In the genomic region with DNA sequence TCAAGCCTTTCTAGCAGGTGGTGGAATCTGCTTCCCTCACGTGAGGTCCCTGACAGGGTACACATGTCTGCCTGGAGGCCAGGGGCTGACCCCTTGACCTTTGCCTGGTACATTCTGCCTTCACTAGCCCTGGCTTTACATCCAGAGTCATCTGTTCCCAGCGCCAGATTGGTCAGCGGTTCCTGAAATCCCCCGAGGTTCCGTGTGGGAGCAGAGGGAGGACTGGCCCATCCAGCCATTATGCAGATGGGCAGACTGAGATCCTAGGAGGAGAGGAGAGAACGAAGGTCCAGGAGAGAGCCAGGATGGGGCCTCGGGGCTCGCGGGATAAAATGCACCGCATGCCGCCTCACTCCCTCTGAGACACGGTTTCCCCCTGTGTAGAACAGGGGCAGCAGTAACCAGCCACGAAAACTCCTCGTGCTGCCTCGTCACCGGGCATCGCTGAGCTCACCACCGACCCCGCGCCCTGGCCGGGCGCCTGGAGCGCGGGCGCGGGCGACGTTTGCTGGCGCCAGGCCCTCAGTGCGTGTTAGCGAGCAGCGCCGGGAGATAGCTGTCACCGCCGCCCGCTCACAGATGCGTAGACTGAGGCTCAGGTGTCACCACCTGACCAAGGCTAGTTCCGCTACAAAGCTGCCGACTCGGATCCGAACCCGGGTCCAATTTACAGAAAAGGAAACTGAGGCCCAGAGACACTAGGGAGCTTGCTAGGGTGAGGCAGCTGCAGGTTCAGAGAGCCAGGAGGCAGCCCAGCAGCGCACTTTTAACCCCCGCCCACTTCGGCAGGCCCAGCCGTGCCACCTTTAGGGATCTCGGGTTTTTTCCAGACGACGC, we compare ENCODE assay signal across 8 cellular contexts. TPM values are rescaled to one million over a fixed set of nuclear protein-coding genes. Genes with fewer than 3 reads are reported as not detected.
DNase-seq lines count a peak whose midpoint lies in the region; ATAC-seq and TF ChIP-seq lines count a peak whose summit lies in the region.

No MANE protein-coding gene starts in this region.

- POLR2A ChIA-PET in activated CD8-positive, alpha-beta T cell treated with anti-CD3 and anti-CD28 coated beads, Interleukin-2, amount 10 ng/mL, durations not matched to agents 7 days and 5 days (lab: Charles Lee) = no interaction called here

- no peaks in the 10 kb centered on the region for H3K27me3 Mint-ChIP-seq in activated CD8-positive, alpha-beta T cell treated with anti-CD3 and anti-CD28 coated beads, Interleukin-2, amount 10 ng/mL, durations not matched to agents 7 days and 5 days (ENCODE audit: low read depth)

- no peaks in the 10 kb centered on the region for H3K9me3 Mint-ChIP-seq in activated CD8-positive, alpha-beta T cell treated with anti-CD3 and anti-CD28 coated beads, Interleukin-2, amount 10 ng/mL, durations not matched to agents 7 days and 5 days (ENCODE audit: insufficient read depth)

- H3K27me3 ChIP-seq in hepatocyte (no peaks in the 10 kb centered on the region), skeletal muscle tissue (ENCODE audit: control insufficient read depth in 3 of 3, insufficient read depth in 3 of 3, low read length in 3 of 3) (no peaks in the 10 kb centered on the region)

- peak; percentile 36 for DNase-seq in stimulated activated CD4-positive, alpha-beta T cell treated with anti-CD3 and anti-CD28 coated beads, Interleukin-4, amount 100 ng/mL, for 24 hours
- no peak for DNase-seq in stimulated activated CD4-positive, alpha-beta T cell treated with anti-CD3 and anti-CD28 coated beads, Interleukin-12 subunit alpha, Interleukin-12 subunit beta, amount 100 ng/mL, for 4 hours
- no peak for DNase-seq in activated CD8-positive, alpha-beta T cell treated with anti-CD3 and anti-CD28 coated beads, Interleukin-2, amount 10 ng/mL, durations not matched to agents 7 days and 5 days
- peak; percentile 54 for DNase-seq in hepatocyte (ENCODE audit: low spot score)
- no peak for DNase-seq in A172 (ENCODE audit: low spot score)
- DNase-seq in D341Med (ENCODE audit: low spot score) = no peak

- H3K4me3 Mint-ChIP-seq in activated CD8-positive, alpha-beta T cell treated with anti-CD3 and anti-CD28 coated beads, Interleukin-2, amount 10 ng/mL, durations not matched to agents 7 days and 5 days = peak overlapping the region; percentile 90

- no peaks in the 10 kb centered on the region for H3K36me3 ChIP-seq in hepatocyte (replicated peaks; ENCODE audit: insufficient read depth, low read depth)
- peaks cover 0 to 3% (median 0%) of the 10 kb centered on the region in 3 donors for H3K36me3 ChIP-seq in skeletal muscle tissue (ENCODE audit: control insufficient read depth in 3 of 3, insufficient read depth in 3 of 3, low read length in 3 of 3)

- H3K79me2 ChIP-seq in hepatocyte = peaks cover 36% of the 10 kb centered on the region

- peaks cover 59% of the 10 kb centered on the region for H3K4me1 Mint-ChIP-seq in activated CD8-positive, alpha-beta T cell treated with anti-CD3 and anti-CD28 coated beads, Interleukin-2, amount 10 ng/mL, durations not matched to agents 7 days and 5 days (ENCODE audit: low read depth)

- H3K27ac ChIP-seq in hepatocyte = no peak overlapping the region
- H3K27ac ChIP-seq in skeletal muscle tissue (ENCODE audit: low read depth, low read length) = peak overlapping the region; percentile 83

- H3K4me1 ChIP-seq in hepatocyte (ENCODE audit: insufficient read depth) = peaks cover 20% of the 10 kb centered on the region
- peaks cover 63 to 82% (median 71%) of the 10 kb centered on the region in 3 donors for H3K4me1 ChIP-seq in skeletal muscle tissue (ENCODE audit: control insufficient read depth in 3 of 3, insufficient read depth in 3 of 3, low read length in 3 of 3)

- H2AFZ ChIP-seq in hepatocyte = peak overlapping the region; percentile 48

- ATAC-seq in HG03159 (IDR thresholded peaks at IDR 0.05; ENCODE audit: unreplicated experiment) = peak; percentile 10
- peak; percentile 2 for ATAC-seq in activated CD8-positive, alpha-beta T cell treated with anti-CD3 and anti-CD28 coated beads, Interleukin-2, amount 10 ng/mL, durations not matched to agents 7 days and 5 days

- H3K9ac ChIP-seq in skeletal muscle tissue (ENCODE audit: low read depth in 1 of 3, low read length in 3 of 3) = peak overlapping the region; percentile 80 to 88 (median 86)

- peaks cover 14% of the 10 kb centered on the region for H3K36me3 Mint-ChIP-seq in activated CD8-positive, alpha-beta T cell treated with anti-CD3 and anti-CD28 coated beads, Interleukin-2, amount 10 ng/mL, durations not matched to agents 7 days and 5 days (ENCODE audit: low read depth)

- CTCF ChIA-PET in activated CD8-positive, alpha-beta T cell treated with anti-CD3 and anti-CD28 coated beads, Interleukin-2, amount 10 ng/mL, durations not matched to agents 7 days and 5 days (lab: Charles Lee) = interaction anchor here (0.7 to 0.8 kb wide), 3 partner anchors 11 to 184 kb away, joined by 3 to 4 read pairs (median 3); no protein-coding TSS in a partner anchor

- no peaks in the 10 kb centered on the region for H3K9me2 ChIP-seq in hepatocyte (replicated peaks; ENCODE audit: insufficient read depth)

- TF ChIP-seq CTCF in hepatocyte (IDR thresholded peaks at IDR 0.05; ENCODE audit: poor library complexity) = no peak

- H3K27ac Mint-ChIP-seq in activated CD8-positive, alpha-beta T cell treated with anti-CD3 and anti-CD28 coated beads, Interleukin-2, amount 10 ng/mL, durations not matched to agents 7 days and 5 days = peak overlapping the region; percentile 94

- H3K9me3 ChIP-seq in hepatocyte (ENCODE audit: low read depth) (no peaks in the 10 kb centered on the region), skeletal muscle tissue (ENCODE audit: control insufficient read depth in 3 of 3, low read length in 3 of 3) (no peaks in the 10 kb centered on the region)

- H3K4me3 ChIP-seq in hepatocyte (peak overlapping the region; percentile 40), skeletal muscle tissue (ENCODE audit: low read length in 3 of 3) (peak overlapping the region; percentile 77 to 85 (median 77))

- peak overlapping the region; percentile 86 for H3K4me2 ChIP-seq in hepatocyte

- WGBS in hepatocyte (ENCODE audit: low lambda C conversion rate, missing lambda C conversion rate) = 20% methylated on average over 41 of the region's 49 CpGs

- H4K20me1 ChIP-seq in hepatocyte (ENCODE audit: insufficient read depth, poor library complexity, severe bottlenecking) = peaks cover 13% of the 10 kb centered on the region

RNA-seq across cellular contexts. Expression of gene MAP2K3, which starts 0.8 kb away (rescaled TPM):
- 10 to 100 TPM; 57.4 to 57.8 TPM for total RNA-seq in activated CD8-positive, alpha-beta T cell treated with anti-CD3 and anti-CD28 coated beads, Interleukin-2, amount 10 ng/mL, durations not matched to agents 7 days and 5 days
- total RNA-seq in hepatocyte (16.1 and 21.8 TPM in 2 replicates), skeletal muscle tissue (11.5 TPM)
- polyA plus RNA-seq in hepatocyte = 58.4 and 62.4 TPM in 2 replicates
- 12.1 and 16.8 TPM in 2 replicates for total RNA-seq in A172 (2014; rRNA removed; shearing (Covaris generic))

RNA-seq across cellular contexts. Expression of gene NATD1, which starts 30.5 kb away (rescaled TPM):
- 1 to 10 TPM; 1.1 to 1.3 TPM for total RNA-seq in activated CD8-positive, alpha-beta T cell treated with anti-CD3 and anti-CD28 coated beads, Interleukin-2, amount 10 ng/mL, durations not matched to agents 7 days and 5 days
- 5.0 and 5.4 TPM in 2 replicates for total RNA-seq in hepatocyte
- polyA plus RNA-seq in hepatocyte = 4.8 and 6.7 TPM in 2 replicates
- 3.7 TPM for total RNA-seq in skeletal muscle tissue
- 1.9 and 2.9 TPM in 2 replicates for total RNA-seq in A172 (2014; rRNA removed; shearing (Covaris generic))

Comparison
In these comparisons a context has a peak if more than half of its experiments do, and no peak if none do; other contexts are left out.
1. DNase-seq: peak in stimulated activated CD4-positive, alpha-beta T cell treated with anti-CD3 and anti-CD28 coated beads, Interleukin-4, amount 100 ng/mL, for 24 hours (single experiment) and hepatocyte (single experiment); none in stimulated activated CD4-positive, alpha-beta T cell treated with anti-CD3 and anti-CD28 coated beads, Interleukin-12 subunit alpha, Interleukin-12 subunit beta, amount 100 ng/mL, for 4 hours (single experiment), activated CD8-positive, alpha-beta T cell treated with anti-CD3 and anti-CD28 coated beads, Interleukin-2, amount 10 ng/mL, durations not matched to agents 7 days and 5 days (single experiment), A172 (single experiment) and D341Med (single experiment).